Comparison of ENCODE assay signal across 8 cellular contexts in the genomic region with DNA sequence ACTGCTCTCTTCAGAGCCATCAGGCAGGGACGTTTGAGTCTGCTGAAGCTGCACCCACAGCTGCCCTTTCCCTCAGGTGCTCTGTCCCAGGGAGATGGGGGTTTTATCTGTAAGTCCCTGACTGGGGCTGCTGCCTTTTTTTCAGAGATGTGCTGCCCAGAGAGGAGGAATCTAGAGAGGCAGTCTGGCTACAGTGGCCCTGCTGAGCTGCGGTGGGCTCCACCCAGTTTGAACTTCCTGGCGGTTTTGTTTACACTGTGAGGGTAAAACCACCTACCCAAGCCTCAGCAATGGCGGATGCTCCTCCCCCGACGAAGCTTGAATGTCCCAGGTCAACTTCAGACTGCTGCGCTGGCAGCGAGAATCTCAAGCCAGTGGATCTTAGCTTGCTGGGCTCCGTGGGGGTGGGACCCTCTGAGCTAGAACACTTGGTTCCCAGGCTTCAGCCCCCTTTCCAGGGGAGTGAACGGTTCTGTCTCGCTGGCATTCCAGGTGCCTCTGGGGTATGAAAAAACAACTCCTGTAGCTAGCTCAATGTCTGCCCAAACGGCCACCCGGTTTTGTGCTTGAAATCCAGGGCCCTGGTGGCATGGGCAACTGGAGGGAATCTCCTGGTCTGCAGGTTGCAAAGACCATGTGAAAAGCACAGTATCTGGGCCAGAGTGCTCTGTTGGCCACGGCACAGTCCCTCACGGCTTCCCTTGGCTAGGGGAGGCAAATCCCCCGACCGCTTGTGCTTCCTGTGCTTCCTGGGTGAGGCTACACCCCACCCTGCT. TPM values are rescaled to one million over a fixed set of nuclear protein-coding genes. Genes with fewer than 3 reads are reported as not detected.
DNase-seq lines count a peak whose midpoint lies in the region; ATAC-seq, FAIRE-seq and TF ChIP-seq lines count a peak whose summit lies in the region.

No MANE protein-coding gene starts in this region.

- peaks cover 10% of the 10 kb centered on the region for H3K9me3 Mint-ChIP-seq in glutamatergic neuron (ENCODE audit: unreplicated experiment)

- peaks cover 12% of the 10 kb centered on the region for H3K36me3 Mint-ChIP-seq in glutamatergic neuron (ENCODE audit: unreplicated experiment)

- FAIRE-seq in GM12892 (lab: Jason Lieb, UNC) = peak; percentile 61

- ATAC-seq in HG02938 (IDR thresholded peaks at IDR 0.05; ENCODE audit: unreplicated experiment) = no peak

- H3K4me3 Mint-ChIP-seq in glutamatergic neuron (ENCODE audit: unreplicated experiment) = no peak overlapping the region

- peaks cover 8% of the 10 kb centered on the region for H3K27me3 Mint-ChIP-seq in glutamatergic neuron (ENCODE audit: unreplicated experiment)

- TF ChIP-seq POLR2A in GM12892 (IDR thresholded peaks at IDR 0.05; ENCODE audit: low read depth, low read length) = peak; percentile 31; the same call in 1 of the 2 replicates

- no peak for TF ChIP-seq CTCF in glutamatergic neuron (IDR thresholded peaks at IDR 0.05; ENCODE audit: partially characterized antibody, unreplicated experiment)

- no peak overlapping the region for H3K27ac Mint-ChIP-seq in glutamatergic neuron (ENCODE audit: unreplicated experiment)

- no peak for DNase-seq in GM12892 (ENCODE audit: insufficient read length)
- peak; percentile 60 for DNase-seq in T-helper 22 cell (ENCODE audit: low read depth)
- peak; percentile 57 for DNase-seq in activated naive CD4-positive, alpha-beta T cell treated with anti-CD3 and anti-CD28 coated beads, Interleukin-2, amount 50 U/mL, for 16 hours
- DNase-seq in stimulated activated CD4-positive, alpha-beta T cell treated with anti-CD3 and anti-CD28 coated beads, Interleukin-2, amount 100 ng/mL, for 48 hours = peak; percentile 51 to 58
- no peak for DNase-seq in retina
- DNase-seq in glutamatergic neuron = no peak
- DNase-seq in HuH-7.5 (ENCODE audit: low spot score) = no peak

- H3K4me1 Mint-ChIP-seq in glutamatergic neuron (ENCODE audit: low read depth, unreplicated experiment) = peaks cover 5% of the 10 kb centered on the region

RNA-seq across cellular contexts. Expression of a gene that starts 21.1 kb away (rescaled TPM):
- 127 TPM for polyA plus RNA-seq in GM12892 (2012; ENCODE audit: missing spikeins)
- total RNA-seq in glutamatergic neuron (ENCODE audit: unreplicated experiment) = 156 TPM

Comparison
In these comparisons a context has a peak if more than half of its experiments do, and no peak if none do; other contexts are left out.
1. DNase-seq: peak in T-helper 22 cell (single experiment), activated naive CD4-positive, alpha-beta T cell treated with anti-CD3 and anti-CD28 coated beads, Interleukin-2, amount 50 U/mL, for 16 hours (single experiment) and stimulated activated CD4-positive, alpha-beta T cell treated with anti-CD3 and anti-CD28 coated beads, Interleukin-2, amount 100 ng/mL, for 48 hours (2 of 2); none in GM12892 (single experiment), retina (single experiment), glutamatergic neuron (single experiment) and HuH-7.5 (single experiment).